Comparison of ENCODE assay signal across 1 cellular context in the genomic region with DNA sequence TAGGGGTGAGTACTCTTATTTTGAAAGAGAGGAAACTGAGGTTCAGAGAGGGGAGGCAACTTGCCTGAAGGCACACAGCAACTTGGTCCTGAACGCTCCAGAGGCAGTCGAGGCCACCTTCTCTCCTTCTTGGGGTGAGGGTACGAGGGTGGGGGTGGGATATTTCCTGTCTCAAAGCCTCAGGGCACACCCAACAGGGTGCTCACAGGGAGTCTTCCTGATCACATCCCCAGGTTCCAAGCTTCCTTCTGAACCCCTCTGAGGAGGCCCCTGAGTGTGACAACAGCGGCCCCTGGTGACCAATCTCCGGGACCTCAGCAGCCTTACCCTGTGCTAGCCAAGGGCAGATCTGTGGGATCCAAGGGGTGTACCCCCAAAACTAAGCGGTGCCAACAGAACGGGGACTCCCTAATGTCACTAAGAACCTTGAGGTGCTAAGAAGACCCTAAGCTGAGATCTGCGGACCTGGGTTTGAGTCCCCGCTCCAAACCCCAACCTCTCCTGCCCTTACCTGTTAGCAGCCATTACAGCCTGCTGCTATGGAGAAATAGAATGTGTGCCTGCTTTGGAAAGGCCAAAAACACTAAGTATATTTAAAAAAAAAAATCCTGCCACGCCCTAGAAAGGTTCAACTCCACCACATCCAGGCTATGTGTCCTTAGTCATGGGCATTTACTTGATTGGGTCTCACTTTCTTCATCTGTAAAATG.
TF ChIP-seq lines count a peak whose summit lies in the region.

No MANE protein-coding gene starts in this region.

TF ChIP-seq in HCT116, 20 proteins besides CTCF, POLR2A, EP300 and RAD21 (continued from another document):
- no peak for TF ChIP-seq TCF7L2 (IDR thresholded peaks at IDR 0.05; ENCODE audit: borderline replicate concordance, extremely low read depth, insufficient read depth, insufficient read length)
- no peak for TF ChIP-seq SRF (IDR thresholded peaks at IDR 0.05; ENCODE audit: low read depth)
- TF ChIP-seq CBX3 (IDR thresholded peaks at IDR 0.05; ENCODE audit: low read depth), result no peak
- TF ChIP-seq EGR1 (IDR thresholded peaks at IDR 0.05; ENCODE audit: low read depth), result no peak
- no peak for TF ChIP-seq EZH2 (IDR thresholded peaks at IDR 0.05)
- no peak for TF ChIP-seq POLR2AphosphoS5 (IDR thresholded peaks at IDR 0.05; ENCODE audit: low read depth, low read length)
